ENCODE assay signal across 9 cellular contexts in the genomic region with DNA sequence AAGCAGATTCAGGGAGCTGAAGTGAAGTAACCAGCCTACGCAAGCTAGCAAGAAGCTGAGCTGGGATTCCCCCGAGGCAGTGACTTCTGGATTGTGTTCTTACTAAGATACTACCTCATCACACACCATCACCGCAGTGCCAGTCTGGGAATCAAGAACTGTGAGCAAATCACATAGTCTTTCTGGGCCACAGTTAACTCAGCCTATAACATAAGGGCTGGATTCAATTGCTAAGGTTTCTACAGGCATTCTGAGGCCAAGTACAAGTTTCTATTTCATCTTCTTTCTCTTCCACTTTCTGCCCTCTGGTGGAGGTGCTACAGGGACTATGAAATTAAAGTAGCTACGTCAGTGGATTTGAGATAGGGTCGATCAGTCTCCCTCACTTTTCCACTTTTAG. TPM values are rescaled to one million over a fixed set of nuclear protein-coding genes. Genes with fewer than 3 reads are reported as not detected.
DNase-seq lines count a peak whose midpoint lies in the region; ATAC-seq and TF ChIP-seq lines count a peak whose summit lies in the region.
"Had no signal": no experiment of that assay in that cellular context is flagged by ENCODE, and none has a peak within 500 bp of the region (broad histone marks: within the 10 kb centered on the region; RNA-seq: fewer than 3 reads in every experiment).

No MANE protein-coding gene starts in this region.

- H3K27me3 Mint-ChIP-seq in activated T-cell treated with anti-CD3 and anti-CD28 coated beads, Interleukin-2, amount 50 U/mL, for 4 hours (ENCODE audit: low read depth), result no peaks in the 10 kb centered on the region

- TF ChIP-seq CTCF in GM10266 (IDR thresholded peaks at IDR 0.05; ENCODE audit: control insufficient read depth, insufficient read depth, low read depth, missing control alignments) (peak; percentile 58), kidney epithelial cell (IDR thresholded peaks at IDR 0.05; ENCODE audit: insufficient read depth, low read length, poor library complexity, severe bottlenecking) (peak; percentile 35)

- no peaks in the 10 kb centered on the region for H3K9me3 Mint-ChIP-seq in activated T-cell treated with anti-CD3 and anti-CD28 coated beads, Interleukin-2, amount 50 U/mL, for 4 hours
- H3K9me3 Mint-ChIP-seq: natural killer cell treated with Interleukin-12 subunit alpha and Interleukin-12 subunit beta and Interleukin-15 and Interleukin-18, amount 100 ng/mL, for 72 hours had no signal

- H3K36me3 Mint-ChIP-seq in activated T-cell treated with anti-CD3 and anti-CD28 coated beads, Interleukin-2, amount 50 U/mL, for 4 hours (ENCODE audit: insufficient read depth), result peaks cover 9% of the 10 kb centered on the region

- peak; percentile 52 for ATAC-seq in GM19455 (IDR thresholded peaks at IDR 0.05; ENCODE audit: unreplicated experiment)
- peak; percentile 65 for ATAC-seq in HG03439 (IDR thresholded peaks at IDR 0.05; ENCODE audit: unreplicated experiment)
- peak; percentile 78 to 84 for ATAC-seq in activated T-cell treated with anti-CD3 and anti-CD28 coated beads, Interleukin-2, amount 50 U/mL, for 4 hours

- no peak overlapping the region for H3K4me3 Mint-ChIP-seq in activated T-cell treated with anti-CD3 and anti-CD28 coated beads, Interleukin-2, amount 50 U/mL, for 4 hours
- H3K4me3 Mint-ChIP-seq: natural killer cell treated with Interleukin-12 subunit alpha and Interleukin-12 subunit beta and Interleukin-15 and Interleukin-18, amount 100 ng/mL, for 72 hours had no signal

- no peaks in the 10 kb centered on the region for H3K27me3 ChIP-seq in kidney epithelial cell (ENCODE audit: control insufficient read depth, insufficient read depth, low read length)

- H3K36me3 ChIP-seq in kidney epithelial cell (ENCODE audit: control insufficient read depth, insufficient read depth, low read length), result no peaks in the 10 kb centered on the region

- DNase-seq in GM10266 (ENCODE audit: extremely low spot score) (peak; percentile 56), kidney epithelial cell (ENCODE audit: low read depth) (no peak), NCI-H2029 (lab: John Stamatoyannopoulos, UW) (no peak), 8988T (no peak), activated gamma-delta T cell treated with Interleukin-2 at 50 U/mL for 16 hours (no peak)
- DNase-seq in activated T-cell treated with anti-CD3 and anti-CD28 coated beads, Interleukin-2, amount 50 U/mL, for 4 hours, result peak; percentile 7

- peaks cover 33% of the 10 kb centered on the region for H3K4me1 Mint-ChIP-seq in activated T-cell treated with anti-CD3 and anti-CD28 coated beads, Interleukin-2, amount 50 U/mL, for 4 hours (ENCODE audit: low read depth)

- no peak overlapping the region for H3K4me3 ChIP-seq in kidney epithelial cell (ENCODE audit: low read depth, low read length)

RNA-seq across cellular contexts. Expression of gene CORIN, which starts 1.4 kb away (rescaled TPM):
- not detected for total RNA-seq in activated T-cell treated with anti-CD3 and anti-CD28 coated beads, Interleukin-2, amount 50 U/mL, for 4 hours
- total RNA-seq in kidney epithelial cell, result 0.07 TPM in 1 of 2 replicates, not detected in the other
- total RNA-seq: natural killer cell treated with Interleukin-12 subunit alpha and Interleukin-12 subunit beta and Interleukin-15 and Interleukin-18, amount 100 ng/mL, for 72 hours had no signal

Comparison
In these comparisons a context has a peak if more than half of its experiments do, and no peak if none do; other contexts are left out.
1. DNase-seq: peak in GM10266 (single experiment) and activated T-cell treated with anti-CD3 and anti-CD28 coated beads, Interleukin-2, amount 50 U/mL, for 4 hours (single experiment); none in kidney epithelial cell (single experiment), NCI-H2029 (single experiment), 8988T (single experiment) and activated gamma-delta T cell treated with Interleukin-2 at 50 U/mL for 16 hours (single experiment).
2. Peak in every context shown above with its lines, with median percentiles within 50 percentile points of each other: ATAC-seq.